Comparison of ENCODE assay signal across 28 cellular contexts in the genomic region with DNA sequence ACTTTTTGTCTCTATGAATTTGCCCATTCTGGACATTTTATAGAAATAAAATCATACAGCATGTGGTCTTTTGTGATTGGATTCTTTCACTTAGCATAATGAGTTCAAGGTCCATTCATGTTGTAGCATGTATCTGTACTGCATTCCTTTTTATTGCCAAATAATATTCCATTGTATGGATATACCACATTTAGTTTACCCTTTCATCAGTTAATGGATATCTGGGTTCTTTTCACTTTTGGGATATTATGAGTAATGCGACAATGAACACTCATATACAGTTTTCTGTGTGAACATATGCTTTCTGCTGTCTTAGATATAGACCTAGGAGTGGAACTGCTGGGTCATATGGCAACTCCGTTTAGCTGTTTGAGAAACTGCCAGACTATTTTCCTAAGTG. TPM values are rescaled to one million over a fixed set of nuclear protein-coding genes. Genes with fewer than 3 reads are reported as not detected.
DNase-seq lines count a peak whose midpoint lies in the region; ATAC-seq and TF ChIP-seq lines count a peak whose summit lies in the region.
"Had no signal": no experiment of that assay in that cellular context is flagged by ENCODE, and none has a peak within 500 bp of the region (broad histone marks: within the 10 kb centered on the region; RNA-seq: fewer than 3 reads in every experiment).

No MANE protein-coding gene starts in this region.

- H3K9me3 ChIP-seq in smooth muscle cell (replicated peaks; ENCODE audit: low read depth) = no peaks in the 10 kb centered on the region
- H3K9me3 ChIP-seq: colonic mucosa, HAP-1, pancreas, thyroid gland, uterus had no signal

- H3K4me3 ChIP-seq in smooth muscle cell = no peak overlapping the region
- H3K4me3 ChIP-seq: colonic mucosa, HAP-1, neural progenitor cell, pancreas, SK-N-MC, skin epidermis, stomach, thyroid gland, uterus had no signal

- no peaks in the 10 kb centered on the region for H3K36me3 ChIP-seq in smooth muscle cell (ENCODE audit: low read depth)
- H3K36me3 ChIP-seq: colonic mucosa, HAP-1, neural progenitor cell, pancreas, stomach, thyroid gland, uterus had no signal

- H4K20me1 ChIP-seq in smooth muscle cell (ENCODE audit: low read depth) = no peaks in the 10 kb centered on the region

- H3K4me3 Mint-ChIP-seq in activated T-cell treated with anti-CD3 and anti-CD28 coated beads, Interleukin-2, amount 50 U/mL, for 24 hours = no peak overlapping the region
- H3K4me3 Mint-ChIP-seq in activated T-cell treated with anti-CD3 and anti-CD28 coated beads, Interleukin-2, amount 50 U/mL, for 4 hours = no peak overlapping the region
- peak overlapping the region in 1 of 4 donors; percentile 38 for H3K4me3 Mint-ChIP-seq in IgD-negative memory B cell
- H3K4me3 Mint-ChIP-seq in activated T-helper 2 cell treated with anti-CD3 and anti-CD28 coated beads, Interferon-gamma antibody, Interleukin-2, Interleukin-4, amounts not matched to agents 10 μg/mL and 5 μg/mL and 100 μg/mL, durations not matched to agents 14 hours and 24 hours and 36 hours (ENCODE audit: low read depth) = no peak overlapping the region
- H3K4me3 Mint-ChIP-seq: CD4-positive, alpha-beta memory T cell; immature natural killer cell; neural progenitor cell had no signal

- H3K36me3 Mint-ChIP-seq in activated T-cell treated with anti-CD3 and anti-CD28 coated beads, Interleukin-2, amount 50 U/mL, for 24 hours (ENCODE audit: low read depth) = no peaks in the 10 kb centered on the region
- H3K36me3 Mint-ChIP-seq in activated T-cell treated with anti-CD3 and anti-CD28 coated beads, Interleukin-2, amount 50 U/mL, for 4 hours (ENCODE audit: insufficient read depth) = no peaks in the 10 kb centered on the region
- H3K36me3 Mint-ChIP-seq in IgD-negative memory B cell = peaks cover 3% of the 10 kb centered on the region
- no peaks in the 10 kb centered on the region for H3K36me3 Mint-ChIP-seq in activated T-helper 2 cell treated with anti-CD3 and anti-CD28 coated beads, Interferon-gamma antibody, Interleukin-2, Interleukin-4, amounts not matched to agents 10 μg/mL and 5 μg/mL and 100 μg/mL, durations not matched to agents 14 hours and 24 hours and 36 hours (ENCODE audit: low read depth)
- H3K36me3 Mint-ChIP-seq: CD4-positive, alpha-beta memory T cell; immature natural killer cell; neural progenitor cell had no signal

- H3K27ac Mint-ChIP-seq in activated T-cell treated with anti-CD3 and anti-CD28 coated beads, Interleukin-2, amount 50 U/mL, for 24 hours = peak overlapping the region; percentile 81
- peak overlapping the region; percentile 35 to 93 (median 87) for H3K27ac Mint-ChIP-seq in IgD-negative memory B cell
- peak overlapping the region; percentile 36 for H3K27ac Mint-ChIP-seq in activated T-helper 2 cell treated with anti-CD3 and anti-CD28 coated beads, Interferon-gamma antibody, Interleukin-2, Interleukin-4, amounts not matched to agents 10 μg/mL and 5 μg/mL and 100 μg/mL, durations not matched to agents 14 hours and 24 hours and 36 hours
- H3K27ac Mint-ChIP-seq: CD4-positive, alpha-beta memory T cell; immature natural killer cell; neural progenitor cell had no signal

- H3K79me2 ChIP-seq in smooth muscle cell (ENCODE audit: low read depth) = no peaks in the 10 kb centered on the region

- intact Hi-C loops in activated T-helper 2 cell treated with anti-CD3 and anti-CD28 coated beads, Interferon-gamma antibody, Interleukin-2, Interleukin-4, amounts not matched to agents 10 μg/mL and 5 μg/mL and 100 μg/mL, durations not matched to agents 14 hours and 24 hours and 36 hours (cut with micrococcal nuclease) = loop anchor here (1.0 kb wide), 1 partner anchor 15 kb away; no protein-coding TSS in a partner anchor

- WGBS in smooth muscle cell (ENCODE audit: low lambda C conversion rate) = 94% methylated on average over 2 of the region's 2 CpGs

- TF ChIP-seq CTCF in smooth muscle cell (IDR thresholded peaks at IDR 0.05; ENCODE audit: borderline replicate concordance, insufficient read depth, poor library complexity, severe bottlenecking) = no peak

- H3F3A ChIP-seq in smooth muscle cell (ENCODE audit: low read depth) = no peaks in the 10 kb centered on the region

- peak overlapping the region; percentile 65 for H3K27ac ChIP-seq in smooth muscle cell (ENCODE audit: low read depth)
- H3K27ac ChIP-seq: colonic mucosa, neural progenitor cell, pancreas, SK-N-MC, stomach, thyroid gland, uterus had no signal

- H3K27me3 ChIP-seq in smooth muscle cell (ENCODE audit: low read depth) = no peaks in the 10 kb centered on the region
- H3K27me3 ChIP-seq: colonic mucosa, neural progenitor cell, pancreas, stomach, thyroid gland, uterus had no signal

- no peak overlapping the region for H3K9ac ChIP-seq in smooth muscle cell (ENCODE audit: low read depth)
- H3K9ac ChIP-seq: neural progenitor cell had no signal

- DNase-seq in activated T-cell treated with anti-CD3 and anti-CD28 coated beads, Interleukin-2, amount 50 U/mL, for 24 hours = no peak
- DNase-seq in activated T-cell treated with anti-CD3 and anti-CD28 coated beads, Interleukin-2, amount 50 U/mL, for 4 hours = no peak
- DNase-seq in activated T-helper 2 cell treated with anti-CD3 and anti-CD28 coated beads, Interferon-gamma antibody, Interleukin-2, Interleukin-4, amounts not matched to agents 10 μg/mL and 5 μg/mL and 100 μg/mL, durations not matched to agents 14 hours and 24 hours and 36 hours (ENCODE audit: low spot score) = no peak
- DNase-seq in smooth muscle cell (lab: John Stamatoyannopoulos, UW; ENCODE audit: unreplicated experiment) (no peak), NAMALWA (ENCODE audit: low spot score) (no peak)
- DNase-seq in stimulated activated CD4-positive, alpha-beta T cell treated with anti-CD3 and anti-CD28 coated beads, Interleukin-4, amount 100 ng/mL, for 4 hours = no peak
- DNase-seq: activated CD4-positive, alpha-beta T cell treated with anti-CD3 and anti-CD28 coated beads for 4 hours; CD4-positive, alpha-beta memory T cell; colonic mucosa; effector CD4-positive, alpha-beta T cell; immature natural killer cell; Kasumi-1; mesenchymal stem cell; NCI-H1436 treated with DMSO at 0.1 percent for 48 hours; NCI-H2081 treated with DMSO at 0.1 percent for 48 hours; NCI-H2227 treated with DMSO at 0.1 percent for 48 hours; NCI-H526; pancreas; stomach; thyroid gland; uterus had no signal

- peaks cover 19% of the 10 kb centered on the region for H3K27me3 Mint-ChIP-seq in activated T-cell treated with anti-CD3 and anti-CD28 coated beads, Interleukin-2, amount 50 U/mL, for 24 hours
- no peaks in the 10 kb centered on the region for H3K27me3 Mint-ChIP-seq in activated T-cell treated with anti-CD3 and anti-CD28 coated beads, Interleukin-2, amount 50 U/mL, for 4 hours (ENCODE audit: low read depth)
- peaks cover 6% of the 10 kb centered on the region for H3K27me3 Mint-ChIP-seq in IgD-negative memory B cell
- H3K27me3 Mint-ChIP-seq in activated T-helper 2 cell treated with anti-CD3 and anti-CD28 coated beads, Interferon-gamma antibody, Interleukin-2, Interleukin-4, amounts not matched to agents 10 μg/mL and 5 μg/mL and 100 μg/mL, durations not matched to agents 14 hours and 24 hours and 36 hours (ENCODE audit: low read depth) = peaks cover 4% of the 10 kb centered on the region

- no peaks in the 10 kb centered on the region for H3K4me1 ChIP-seq in smooth muscle cell (ENCODE audit: low read depth)
- H3K4me1 ChIP-seq: colonic mucosa, HAP-1, neural progenitor cell, pancreas, thyroid gland, uterus had no signal

- no peak overlapping the region for H3K4me2 ChIP-seq in smooth muscle cell
- H3K4me2 ChIP-seq: neural progenitor cell had no signal

- H3K4me1 Mint-ChIP-seq in activated T-cell treated with anti-CD3 and anti-CD28 coated beads, Interleukin-2, amount 50 U/mL, for 24 hours (ENCODE audit: low read depth) = peaks cover 30% of the 10 kb centered on the region
- H3K4me1 Mint-ChIP-seq in activated T-cell treated with anti-CD3 and anti-CD28 coated beads, Interleukin-2, amount 50 U/mL, for 4 hours (ENCODE audit: low read depth) = peaks cover 6% of the 10 kb centered on the region
- peaks cover 7 to 33% (median 24%) of the 10 kb centered on the region in 3 donors for H3K4me1 Mint-ChIP-seq in IgD-negative memory B cell
- H3K4me1 Mint-ChIP-seq in activated T-helper 2 cell treated with anti-CD3 and anti-CD28 coated beads, Interferon-gamma antibody, Interleukin-2, Interleukin-4, amounts not matched to agents 10 μg/mL and 5 μg/mL and 100 μg/mL, durations not matched to agents 14 hours and 24 hours and 36 hours (ENCODE audit: low read depth) = peaks cover 22% of the 10 kb centered on the region
- H3K4me1 Mint-ChIP-seq: immature natural killer cell, neural progenitor cell had no signal

- no peak overlapping the region for H2AFZ ChIP-seq in smooth muscle cell (ENCODE audit: low read depth)
- H2AFZ ChIP-seq: neural progenitor cell had no signal

- H3K9me3 Mint-ChIP-seq in activated T-cell treated with anti-CD3 and anti-CD28 coated beads, Interleukin-2, amount 50 U/mL, for 24 hours = peaks cover 4% of the 10 kb centered on the region
- H3K9me3 Mint-ChIP-seq in activated T-cell treated with anti-CD3 and anti-CD28 coated beads, Interleukin-2, amount 50 U/mL, for 4 hours = peaks cover 4% of the 10 kb centered on the region
- H3K9me3 Mint-ChIP-seq in IgD-negative memory B cell = no peaks in the 10 kb centered on the region
- H3K9me3 Mint-ChIP-seq in activated T-helper 2 cell treated with anti-CD3 and anti-CD28 coated beads, Interferon-gamma antibody, Interleukin-2, Interleukin-4, amounts not matched to agents 10 μg/mL and 5 μg/mL and 100 μg/mL, durations not matched to agents 14 hours and 24 hours and 36 hours = peaks cover 4% of the 10 kb centered on the region

- ATAC-seq in activated T-cell treated with anti-CD3 and anti-CD28 coated beads, Interleukin-2, amount 50 U/mL, for 4 hours = no peak
- ATAC-seq in GM19467 (IDR thresholded peaks at IDR 0.05; ENCODE audit: unreplicated experiment) = no peak
- ATAC-seq: PC-3 had no signal

RNA-seq across cellular contexts. Expression of gene MAST4, which starts 41.3 kb away (rescaled TPM):
- total RNA-seq in activated T-cell treated with anti-CD3 and anti-CD28 coated beads, Interleukin-2, amount 50 U/mL, for 4 hours = 10 to 100 TPM in 2 of 3 donors, 1 to 10 TPM in 1; 9.5 to 16.5 (median 15.5) TPM
- polyA plus RNA-seq in IgD-negative memory B cell (11.8 TPM), smooth muscle cell (6.3 and 12.2 TPM in 2 replicates)
- 5.4 and 6.1 TPM in 2 replicates for total RNA-seq in activated T-helper 2 cell treated with anti-CD3 and anti-CD28 coated beads, Interferon-gamma antibody, Interleukin-2, Interleukin-4, amounts not matched to agents 10 μg/mL and 5 μg/mL and 100 μg/mL, durations not matched to agents 14 hours and 24 hours and 36 hours
- total RNA-seq in smooth muscle cell = 19.1 and 24.0 TPM in 2 replicates

Comparison
In these comparisons a context has a peak if more than half of its experiments do, and no peak if none do; other contexts are left out.
1. H3K27ac Mint-ChIP-seq: peak in every context shown above with its lines; median percentile 87 in IgD-negative memory B cell; 81 in activated T-cell treated with anti-CD3 and anti-CD28 coated beads, Interleukin-2, amount 50 U/mL, for 24 hours; 36 in activated T-helper 2 cell treated with anti-CD3 and anti-CD28 coated beads, Interferon-gamma antibody, Interleukin-2, Interleukin-4, amounts not matched to agents 10 μg/mL and 5 μg/mL and 100 μg/mL, durations not matched to agents 14 hours and 24 hours and 36 hours.